In genomic region chr16:66961065-66961744, GRCh38 we compare ENCODE assay signal across 8 cellular contexts. TPM values are rescaled to one million over a fixed set of nuclear protein-coding genes. Genes with fewer than 3 reads are reported as not detected.
A peak's percentile ranks its signal among the peaks of the same experiment; 100 is the strongest.
DNase-seq lines count a peak whose midpoint lies in the region; ATAC-seq, FAIRE-seq and TF ChIP-seq lines count a peak whose summit lies in the region.

Gene CES3 (plus strand): TSS chr16:66961266. CDS start chr16:66961308, 42 bp downstream.

- FAIRE-seq in astrocyte (lab: Jason Lieb, UNC), result peak; percentile 58

- H3K4me3 ChIP-seq in DND-41 (ENCODE audit: low read depth in 1 of 2, low read length in 2 of 2), result peak within 1 kb of the TSS; percentile 24 to 79; a peak in 3 of 4 replicates
- H3K4me3 ChIP-seq in astrocyte (ENCODE audit: insufficient read depth, low read depth, low read length), result no peak within 1 kb of the TSS
- H3K4me3 ChIP-seq in iPS-15b (ENCODE audit: low read depth, low read length), result peak within 1 kb of the TSS; percentile 46

- H3K79me2 ChIP-seq in DND-41 (ENCODE audit: insufficient read depth, low read length) (no peaks in the 10 kb centered on the region; the same call in 1 of the 2 replicates), astrocyte (ENCODE audit: insufficient read depth, low read length) (no peaks in the 10 kb centered on the region)

- peak within 1 kb of the TSS; percentile 53 for H3K27ac Mint-ChIP-seq in astrocyte (ENCODE audit: unreplicated experiment)

- peaks cover 38% of the 10 kb centered on the region for H3K27me3 Mint-ChIP-seq in astrocyte (ENCODE audit: low read depth, unreplicated experiment)

- peaks cover 1% of the 10 kb centered on the region for H3K9me3 Mint-ChIP-seq in astrocyte (ENCODE audit: unreplicated experiment)

- DNase-seq in DND-41, result peak; percentile 86
- DNase-seq in M059J (ENCODE audit: low read depth), result peak; percentile 69
- DNase-seq in astrocyte (ENCODE audit: low read depth), result peak; percentile 24
- peak; percentile 64 to 69 (median 65) for DNase-seq in stimulated activated CD4-positive, alpha-beta T cell treated with anti-CD3 and anti-CD28 coated beads, Interleukin-12 subunit alpha, Interleukin-12 subunit beta, amount 100 ng/mL, for 48 hours (ENCODE audit: low read depth in 2 of 3, low spot score in 1 of 3)

- peak within 1 kb of the TSS; percentile 91 for H2AFZ ChIP-seq in DND-41 (ENCODE audit: low read depth, low read length)
- H2AFZ ChIP-seq in astrocyte (ENCODE audit: low read depth, low read length), result peak within 1 kb of the TSS; percentile 38

- H3K4me2 ChIP-seq in DND-41 (ENCODE audit: insufficient read depth, low read length), result peak within 1 kb of the TSS; percentile 74
- H3K4me2 ChIP-seq in astrocyte (ENCODE audit: low read length), result no peak within 1 kb of the TSS

- no peaks in the 10 kb centered on the region for H3K27me3 ChIP-seq in DND-41 (ENCODE audit: insufficient read depth, low read length, poor library complexity)
- peaks cover 15% of the 10 kb centered on the region for H3K27me3 ChIP-seq in astrocyte (ENCODE audit: insufficient read depth, low read length)
- no peaks in the 10 kb centered on the region for H3K27me3 ChIP-seq in iPS-15b (ENCODE audit: control insufficient read depth, insufficient read depth, low read length)

- TF ChIP-seq CTCF in DND-41 (IDR thresholded peaks at IDR 0.05; ENCODE audit: borderline replicate concordance, extremely low read depth, low read length, poor library complexity, severe bottlenecking), result peak; percentile 93
- peak; percentile 84 for TF ChIP-seq CTCF in astrocyte (IDR thresholded peaks at IDR 0.05; ENCODE audit: insufficient read depth, low read depth, low read length)

- peaks cover 2% of the 10 kb centered on the region for H3K36me3 Mint-ChIP-seq in astrocyte (ENCODE audit: low read depth, unreplicated experiment)

- ATAC-seq in DND-41 (ENCODE audit: insufficient read depth, low read depth) (peak; percentile 99), GM21717 (IDR thresholded peaks at IDR 0.05; ENCODE audit: unreplicated experiment) (peak; percentile 69), SK-N-SH treated with all-trans-retinoic acid at 6 μM for 48 hours (peak; percentile 100), GM21528 (IDR thresholded peaks at IDR 0.05; ENCODE audit: low FRiP score, unreplicated experiment) (no peak)

- H3K9ac ChIP-seq in DND-41 (ENCODE audit: low read depth, low read length) (peak within 1 kb of the TSS; percentile 54), astrocyte (ENCODE audit: low read length) (no peak within 1 kb of the TSS), iPS-15b (ENCODE audit: low read depth, low read length) (no peak within 1 kb of the TSS)

- H4K20me1 ChIP-seq in DND-41 (ENCODE audit: insufficient read depth, low read length), result no peaks in the 10 kb centered on the region
- no peaks in the 10 kb centered on the region for H4K20me1 ChIP-seq in astrocyte (ENCODE audit: insufficient read depth, low read length)

- peak within 1 kb of the TSS; percentile 20 for H3K4me3 Mint-ChIP-seq in astrocyte (ENCODE audit: unreplicated experiment)

- H3K4me1 ChIP-seq in DND-41 (ENCODE audit: insufficient read depth, low read length) (peaks cover 26% of the 10 kb centered on the region), astrocyte (ENCODE audit: insufficient read depth, low read length) (no peaks in the 10 kb centered on the region), iPS-15b (ENCODE audit: control insufficient read depth, insufficient read depth, low read length) (no peaks in the 10 kb centered on the region)

- no peaks in the 10 kb centered on the region for H3K9me3 ChIP-seq in DND-41 (ENCODE audit: insufficient read depth, low read length, severe bottlenecking)
- no peaks in the 10 kb centered on the region for H3K9me3 ChIP-seq in astrocyte (ENCODE audit: insufficient read depth, low read depth, low read length)
- no peaks in the 10 kb centered on the region for H3K9me3 ChIP-seq in iPS-15b (ENCODE audit: control insufficient read depth, insufficient read depth, low read length)

- no peaks in the 10 kb centered on the region for H3K36me3 ChIP-seq in DND-41 (ENCODE audit: insufficient read depth, low read length)
- no peaks in the 10 kb centered on the region for H3K36me3 ChIP-seq in astrocyte (ENCODE audit: insufficient read depth, low read length)
- H3K36me3 ChIP-seq in iPS-15b (ENCODE audit: control insufficient read depth, insufficient read depth, low read length), result no peaks in the 10 kb centered on the region

- peak within 1 kb of the TSS; percentile 68 for H3K27ac ChIP-seq in DND-41 (ENCODE audit: low read length)
- H3K27ac ChIP-seq in astrocyte (ENCODE audit: low read depth, low read length), result no peak within 1 kb of the TSS

- no peaks in the 10 kb centered on the region for H3K4me1 Mint-ChIP-seq in astrocyte (ENCODE audit: low read depth, unreplicated experiment)

TF ChIP-seq in SK-N-SH treated with all-trans-retinoic acid at 6 μM for 48 hours, 23 proteins besides CTCF, POLR2A, EP300 and RAD21 (continues in another document):
- no peak for TF ChIP-seq ZNF70 (CRISPR knock-in tag; IDR thresholded peaks at IDR 0.05)
- TF ChIP-seq ZC3H10 (CRISPR knock-in tag; IDR thresholded peaks at IDR 0.05), result no peak
- TF ChIP-seq RARB (CRISPR knock-in tag; IDR thresholded peaks at IDR 0.05), result no peak
- TF ChIP-seq CSRNP3 (CRISPR knock-in tag; IDR thresholded peaks at IDR 0.05), result no peak
- no peak for TF ChIP-seq BACH2 (CRISPR knock-in tag; IDR thresholded peaks at IDR 0.05; ENCODE audit: borderline replicate concordance)
- TF ChIP-seq ZNF8 (CRISPR knock-in tag; IDR thresholded peaks at IDR 0.05), result no peak
- no peak for TF ChIP-seq TOX (CRISPR knock-in tag; IDR thresholded peaks at IDR 0.05; ENCODE audit: borderline replicate concordance)
- TF ChIP-seq PPARA (CRISPR knock-in tag; IDR thresholded peaks at IDR 0.05; ENCODE audit: borderline replicate concordance), result no peak
- no peak for TF ChIP-seq ZFP30 (CRISPR knock-in tag; IDR thresholded peaks at IDR 0.05)
- TF ChIP-seq ZNF565 (CRISPR knock-in tag; conservative IDR thresholded peaks at IDR 0.05; ENCODE audit: low read depth), result no peak
- no peak for TF ChIP-seq TCF4 (CRISPR knock-in tag; IDR thresholded peaks at IDR 0.05; ENCODE audit: borderline replicate concordance)
- no peak for TF ChIP-seq OSR1 (CRISPR knock-in tag; IDR thresholded peaks at IDR 0.05)
- TF ChIP-seq, protein P1, sequence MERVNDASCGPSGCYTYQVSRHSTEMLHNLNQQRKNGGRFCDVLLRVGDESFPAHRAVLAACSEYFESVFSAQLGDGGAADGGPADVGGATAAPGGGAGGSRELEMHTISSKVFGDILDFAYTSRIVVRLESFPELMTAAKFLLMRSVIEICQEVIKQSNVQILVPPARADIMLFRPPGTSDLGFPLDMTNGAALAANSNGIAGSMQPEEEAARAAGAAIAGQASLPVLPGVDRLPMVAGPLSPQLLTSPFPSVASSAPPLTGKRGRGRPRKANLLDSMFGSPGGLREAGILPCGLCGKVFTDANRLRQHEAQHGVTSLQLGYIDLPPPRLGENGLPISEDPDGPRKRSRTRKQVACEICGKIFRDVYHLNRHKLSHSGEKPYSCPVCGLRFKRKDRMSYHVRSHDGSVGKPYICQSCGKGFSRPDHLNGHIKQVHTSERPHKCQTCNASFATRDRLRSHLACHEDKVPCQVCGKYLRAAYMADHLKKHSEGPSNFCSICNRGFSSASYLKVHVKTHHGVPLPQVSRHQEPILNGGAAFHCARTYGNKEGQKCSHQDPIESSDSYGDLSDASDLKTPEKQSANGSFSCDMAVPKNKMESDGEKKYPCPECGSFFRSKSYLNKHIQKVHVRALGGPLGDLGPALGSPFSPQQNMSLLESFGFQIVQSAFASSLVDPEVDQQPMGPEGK (CRISPR knock-in tag; IDR thresholded peaks at IDR 0.05; ENCODE audit: borderline replicate concordance), result no peak
- TF ChIP-seq ESRRG (CRISPR knock-in tag; IDR thresholded peaks at IDR 0.05), result no peak
- no peak for TF ChIP-seq CREB5 (CRISPR knock-in tag; IDR thresholded peaks at IDR 0.05; ENCODE audit: low read depth)
- no peak for TF ChIP-seq GLIS3 (CRISPR knock-in tag; IDR thresholded peaks at IDR 0.05)

RNA-seq across cellular contexts. Expression of gene CES3, which starts in this region (rescaled TPM):
- total RNA-seq in M059J (2014; rRNA removed; shearing (Covaris generic)), result 0.44 and 1.0 TPM in 2 replicates
- total RNA-seq in astrocyte, result 0.77 and 1.5 TPM in 2 replicates

Comparison
In these comparisons a context has a peak if more than half of its experiments do, and no peak if none do; other contexts are left out.
1. DNase-seq: peak in every context shown above with its lines; median percentile 86 in DND-41; 69 in M059J; 65 in stimulated activated CD4-positive, alpha-beta T cell treated with anti-CD3 and anti-CD28 coated beads, Interleukin-12 subunit alpha, Interleukin-12 subunit beta, amount 100 ng/mL, for 48 hours; 24 in astrocyte.